ENCODE assay signal across 20 cellular contexts in the genomic region with DNA sequence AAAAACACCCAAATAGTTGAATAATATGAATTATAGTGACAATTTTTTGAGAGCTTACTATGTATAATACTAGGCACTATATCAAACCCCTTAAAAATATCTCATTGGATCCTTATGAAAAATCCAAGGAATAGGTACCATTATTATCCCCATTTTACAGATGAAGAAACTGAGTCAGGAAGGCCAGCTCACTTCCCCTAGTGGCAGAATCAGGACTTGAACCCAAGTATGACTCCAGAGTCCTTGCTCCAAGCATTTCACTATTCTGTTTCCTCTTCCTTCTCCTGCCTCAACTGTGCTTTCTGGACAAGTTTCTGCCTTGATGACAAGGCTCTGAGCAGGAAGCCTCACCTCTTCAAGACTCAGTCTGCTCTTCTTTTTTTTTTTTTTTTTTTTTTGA. TPM values are rescaled to one million over a fixed set of nuclear protein-coding genes. Genes with fewer than 3 reads are reported as not detected.
A peak's percentile ranks its signal among the peaks of the same experiment; 100 is the strongest.
DNase-seq lines count a peak whose midpoint lies in the region; ATAC-seq and TF ChIP-seq lines count a peak whose summit lies in the region.
"Had no signal": no experiment of that assay in that cellular context is flagged by ENCODE, and none has a peak within 500 bp of the region (broad histone marks: within the 10 kb centered on the region; RNA-seq: fewer than 3 reads in every experiment).

No MANE protein-coding gene starts in this region.

- TF ChIP-seq POLR2A in sigmoid colon (IDR thresholded peaks at IDR 0.05): no peak

- no peaks in the 10 kb centered on the region for H3K9me3 ChIP-seq in Panc1 (ENCODE audit: control insufficient read depth, insufficient read depth, low read depth, low read length)
- no peaks in the 10 kb centered on the region for H3K9me3 ChIP-seq in sigmoid colon
- H3K9me3 ChIP-seq: SJCRH30 had no signal

- TF ChIP-seq CTCF in GM12873 (IDR thresholded peaks at IDR 0.05; ENCODE audit: insufficient read depth, low read depth, low read length, missing control alignments): peak; percentile 23
- no peak for TF ChIP-seq CTCF in Panc1 (IDR thresholded peaks at IDR 0.05)
- peak; percentile 14 for TF ChIP-seq CTCF in epithelial cell of proximal tubule (conservative IDR thresholded peaks at IDR 0.05; ENCODE audit: low read depth, low read length)
- TF ChIP-seq CTCF in sigmoid colon (IDR thresholded peaks at IDR 0.05): no peak

- no TSS peak for BruUV-seq in Panc1 (replicated peaks; lab: Mats Ljungman, UMichigan)

- H3K4me1 ChIP-seq in Panc1 (ENCODE audit: control insufficient read depth, insufficient read depth, low read length) (peaks cover 41% of the 10 kb centered on the region), sigmoid colon (peaks cover 0 to 18% (median 14%) of the 10 kb centered on the region in 4 donors)

- H3K36me3 ChIP-seq in Panc1 (ENCODE audit: control insufficient read depth, insufficient read depth, low read length) (no peaks in the 10 kb centered on the region), sigmoid colon (no peaks in the 10 kb centered on the region)
- H3K36me3 ChIP-seq: HAP-1, SJCRH30 had no signal

- ATAC-seq in Panc1: no peak
- ATAC-seq: Right ventricle myocardium inferior had no signal

- DNase-seq in Panc1 (ENCODE audit: low read depth, low spot score) (no peak), epithelial cell of proximal tubule (ENCODE audit: low read depth) (no peak), sigmoid colon (peak; percentile 14), KG1 (lab: John Stamatoyannopoulos, UW) (no peak), medulla oblongata (ENCODE audit: extremely low spot score) (no peak), SW 1271 (lab: John Stamatoyannopoulos, UW) (no peak)
- DNase-seq: ACHN, GOT3, NCI-H1105 treated with DMSO at 0.1 percent for 48 hours, NCI-H2029, NCI-H446, NCI-H524 treated with DMSO at 0.1 percent for 48 hours, NCI-H774, SJCRH30, T-helper 1 cell had no signal

- no peak for TF ChIP-seq EP300 in sigmoid colon (IDR thresholded peaks at IDR 0.05)

- POLR2A ChIA-PET in Panc1 (lab: Charles Lee): interaction anchor here (0.6 kb wide), 1 partner anchor 41 kb away, joined by 9 read pairs; no protein-coding TSS in a partner anchor

- in situ Hi-C loops in Panc1 (cut with HindIII; ENCODE audit: low pct_unique_long_range_greater_than_20kb, low sequenced_read_pairs): no loop called here

- CTCF ChIA-PET in Panc1 (lab: Charles Lee): interaction anchor here (0.6 to 0.7 kb wide), 2 partner anchors 9 to 11 kb away, joined by 3 to 6 read pairs; partner anchors contain the start of gene PARD6B

- H3K4me3 ChIP-seq in Panc1 (ENCODE audit: low read depth in 2 of 2, low read length in 2 of 2) (no peak overlapping the region), epithelial cell of proximal tubule (ENCODE audit: low read depth, low read length) (no peak overlapping the region), sigmoid colon (no peak overlapping the region)
- H3K4me3 ChIP-seq: HAP-1, SJCRH30 had no signal

- H3K27me3 ChIP-seq in Panc1 (ENCODE audit: control insufficient read depth, insufficient read depth, low read length): no peaks in the 10 kb centered on the region
- no peaks in the 10 kb centered on the region for H3K27me3 ChIP-seq in sigmoid colon

- H3K27ac ChIP-seq in Panc1 (ENCODE audit: low read length) (peak overlapping the region; percentile 100), sigmoid colon (no peak overlapping the region)
- H3K27ac ChIP-seq: SJCRH30 had no signal

- intact Hi-C loops in Panc1 (cut with micrococcal nuclease; ENCODE audit: unreplicated experiment) (loop anchor here (10.0 kb wide), 1 partner anchor 46 kb away; no protein-coding TSS in a partner anchor), sigmoid colon (cut with DNase I) (no loop called here)

RNA-seq across cellular contexts. Expression of gene PARD6B, which starts 10.8 kb away (rescaled TPM):
- total RNA-seq in Panc1 (2021; ENCODE audit: unreplicated experiment) (132 TPM), epithelial cell of proximal tubule (17.1 and 44.4 TPM in 2 replicates), sigmoid colon (1 to 10 TPM in 2 of 4 donors, under 1 TPM in 2; 0.83 to 1.8 (median 1.2) TPM)
- 11.2 TPM for polyA plus RNA-seq in Panc1 (2012; ENCODE audit: insufficient read length)
- polyA plus RNA-seq in sigmoid colon: 1 to 10 TPM; 2.4 to 5.1 (median 3.0) TPM

RNA-seq across cellular contexts. Expression of gene RIPOR3, which starts 29.2 kb away (rescaled TPM):
- total RNA-seq in Panc1 (2021; ENCODE audit: unreplicated experiment) (92.5 TPM), epithelial cell of proximal tubule (0.29 and 1.8 TPM in 2 replicates), sigmoid colon (10 to 100 TPM in 3 of 4 donors, 1 to 10 TPM in 1; 9.4 to 28.0 (median 15.1) TPM)
- polyA plus RNA-seq in Panc1 (2012; ENCODE audit: insufficient read length): 97.9 TPM
- polyA plus RNA-seq in sigmoid colon: 1 to 10 TPM in 2 of 3 donors, under 1 TPM in 1; 0.92 to 7.8 (median 4.8) TPM
- total RNA-seq: LHCN-M2, MCF 10A had no signal

Comparison
In these comparisons a context has a peak if more than half of its experiments do, and no peak if none do; other contexts are left out.
1. CTCF ChIP-seq: peak in GM12873 (single experiment) and epithelial cell of proximal tubule (single experiment); none in Panc1 (single experiment) and sigmoid colon (0 of 4).